1 cellular context compared by ENCODE assay signal in genomic region chr6:32413427-32414047, GRCh38.
TF ChIP-seq lines count a peak whose summit lies in the region.

No MANE protein-coding gene starts in this region.

TF ChIP-seq in SK-N-SH treated with all-trans-retinoic acid at 6 μM for 48 hours, 23 proteins besides CTCF, POLR2A, EP300 and RAD21 (continued from another document):
- TF ChIP-seq CSRNP3 (CRISPR knock-in tag; IDR thresholded peaks at IDR 0.05) (no peak), ZNF70 (CRISPR knock-in tag; IDR thresholded peaks at IDR 0.05) (no peak), CSDC2 (CRISPR knock-in tag; IDR thresholded peaks at IDR 0.05) (no peak), RARB (CRISPR knock-in tag; IDR thresholded peaks at IDR 0.05) (no peak), SNAI2 (CRISPR knock-in tag; IDR thresholded peaks at IDR 0.05) (no peak)
